In the genomic region with DNA sequence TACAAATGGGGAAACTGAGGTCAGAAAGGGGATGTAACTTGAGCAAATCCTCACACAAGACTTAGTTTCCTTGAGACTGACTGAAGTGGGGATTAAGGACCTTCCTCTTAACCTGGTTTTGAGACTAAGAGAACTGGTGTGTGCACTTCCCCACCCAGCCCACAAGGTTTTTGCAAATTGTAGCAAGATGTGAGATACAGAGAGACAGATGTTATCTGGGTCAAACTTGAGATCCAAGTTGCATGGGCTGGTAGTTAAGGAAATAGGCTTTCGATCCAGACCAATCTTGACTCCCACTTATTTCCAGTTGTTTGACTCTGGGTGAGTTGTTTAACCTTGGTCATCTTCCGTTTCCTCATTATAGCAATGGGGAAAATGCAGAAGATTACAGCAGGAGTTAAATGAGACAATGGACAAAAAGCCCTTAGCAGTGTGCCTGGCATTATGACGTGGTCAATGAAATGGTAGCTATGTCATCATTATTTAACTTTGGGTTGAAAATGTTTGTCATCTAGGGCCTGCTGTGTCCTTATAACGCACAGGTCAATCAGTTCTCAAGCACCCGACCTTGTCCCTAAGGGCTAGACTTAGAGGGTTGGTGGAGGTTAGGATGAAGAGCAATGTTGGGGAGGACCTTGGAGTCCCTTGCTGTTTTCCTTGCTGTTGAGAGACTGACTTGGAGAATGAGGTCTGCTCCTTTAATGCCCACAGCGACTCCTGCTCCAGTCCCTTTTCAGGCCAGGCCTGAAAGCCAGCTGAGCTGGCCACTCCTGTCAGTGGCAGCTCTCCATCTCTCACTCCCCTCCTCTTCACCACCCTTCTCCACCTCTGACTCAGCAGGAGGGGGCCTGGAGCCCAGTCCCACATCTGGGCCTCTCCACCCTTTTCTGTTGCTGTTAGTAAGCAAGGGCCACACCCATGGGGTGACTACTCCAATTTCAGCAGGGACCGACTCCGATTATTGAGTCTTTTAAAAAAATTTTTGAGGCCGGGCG, we compare ENCODE assay signal across 9 cellular contexts. TPM values are rescaled to one million over a fixed set of nuclear protein-coding genes. Genes with fewer than 3 reads are reported as not detected.
DNase-seq lines count a peak whose midpoint lies in the region; ATAC-seq and TF ChIP-seq lines count a peak whose summit lies in the region.
"Had no signal": no experiment of that assay in that cellular context is flagged by ENCODE, and none has a peak within 500 bp of the region (broad histone marks: within the 10 kb centered on the region; RNA-seq: fewer than 3 reads in every experiment).

No MANE protein-coding gene starts in this region.

- H3K4ac ChIP-seq in H9 (ENCODE audit: low read depth, low read length) = no peak overlapping the region

- no peaks in the 10 kb centered on the region for H3K79me2 ChIP-seq in H9 (ENCODE audit: insufficient read depth, low read length)

- no peak overlapping the region for H2BK12ac ChIP-seq in H9 (ENCODE audit: insufficient read length, low read depth, low read length)

- H2BK20ac ChIP-seq in H9 (ENCODE audit: low read depth, low read length, poor library complexity, severe bottlenecking) = no peak overlapping the region

- no peak overlapping the region for H3T11ph ChIP-seq in H9 (ENCODE audit: low read length)

- H3K36me3 Mint-ChIP-seq in H9 (ENCODE audit: insufficient read depth in 1 of 3, low read depth in 3 of 3) = peaks cover 2 to 32% (median 29%) of the 10 kb centered on the region in 3 experiments; a peak in 6 of 7 replicates

- H3K23ac ChIP-seq in H9 (ENCODE audit: insufficient read length, low read depth, low read length) = no peak overlapping the region

- H3K27me3 ChIP-seq in H9 (ENCODE audit: insufficient read depth, low read length) (no peaks in the 10 kb centered on the region), skeletal muscle tissue (ENCODE audit: control insufficient read depth in 3 of 3, insufficient read depth in 3 of 3, low read length in 3 of 3) (no peaks in the 10 kb centered on the region)

- no peak overlapping the region for H3K18ac ChIP-seq in H9 (ENCODE audit: insufficient read length, low read depth, low read length)

- no peaks in the 10 kb centered on the region for H3K27me3 Mint-ChIP-seq in H9 (ENCODE audit: low read depth)

- peak overlapping the region; percentile 80 for H3K4me2 ChIP-seq in H9 (ENCODE audit: insufficient read depth, insufficient read length, low read length)

- H3K4me3 ChIP-seq in skeletal muscle tissue (ENCODE audit: low read length in 3 of 3) = peak overlapping the region; percentile 86 to 94 (median 86)

- peak overlapping the region; percentile 75 to 88; a peak in 4 of 5 replicates for H3K4me3 Mint-ChIP-seq in H9

- H2AK5ac ChIP-seq in H9 (ENCODE audit: insufficient read length, low read length) = no peak overlapping the region

- H3K14ac ChIP-seq in H9 (ENCODE audit: insufficient read depth, low read length) = no peak overlapping the region

- H2BK120ac ChIP-seq in H9 (ENCODE audit: low read depth, low read length, poor library complexity, severe bottlenecking) = no peak overlapping the region

- DNase-seq in H9 = no peak
- peak; percentile 46 for DNase-seq in SKM-1 treated with dmso at 0.1 percent for 144 hours (lab: John Stamatoyannopoulos, UW; ENCODE audit: unreplicated experiment)
- peak; percentile 84 for DNase-seq in fibroblast of the conjunctiva (ENCODE audit: low read depth)
- no peak for DNase-seq in DMS153 treated with DMSO at 0.1 percent for 48 hours (lab: John Stamatoyannopoulos, UW; ENCODE audit: unreplicated experiment)
- no peak for DNase-seq in NCI-H1105 (lab: John Stamatoyannopoulos, UW)

- no peak overlapping the region for H2BK5ac ChIP-seq in H9 (ENCODE audit: insufficient read length, low read length)

- H2BK15ac ChIP-seq in H9 (ENCODE audit: low read depth, low read length) = no peak overlapping the region

- H3K9me3 Mint-ChIP-seq in H9 = no peaks in the 10 kb centered on the region

- H3K9ac ChIP-seq in H9 (ENCODE audit: extremely low read depth, insufficient read length, low read length) (no peak overlapping the region), skeletal muscle tissue (ENCODE audit: low read depth in 1 of 3, low read length in 3 of 3) (peak overlapping the region; percentile 83 to 96 (median 85))

- peaks cover 22 to 23% of the 10 kb centered on the region in 2 experiments for H3K4me1 Mint-ChIP-seq in H9

- no peaks in the 10 kb centered on the region for H4K20me1 ChIP-seq in H9 (ENCODE audit: control insufficient read depth, insufficient read depth, insufficient read length)

- no peak overlapping the region for H4K8ac ChIP-seq in H9 (replicated peaks; ENCODE audit: insufficient read length, low read depth, low read length)

- ATAC-seq in GM18858 (IDR thresholded peaks at IDR 0.05; ENCODE audit: unreplicated experiment) (no peak), GM19328 (IDR thresholded peaks at IDR 0.05; ENCODE audit: unreplicated experiment) (no peak)

- no peak overlapping the region for H3K27ac ChIP-seq in H9 (ENCODE audit: insufficient read length, low read depth, low read length)
- H3K27ac ChIP-seq in skeletal muscle tissue (ENCODE audit: low read depth, low read length) = peak overlapping the region; percentile 90

- peaks cover 5% of the 10 kb centered on the region for H3K79me1 ChIP-seq in H9 (ENCODE audit: insufficient read depth, low read depth, low read length, poor library complexity, severe bottlenecking)

- peaks cover 9% of the 10 kb centered on the region for H3K23me2 ChIP-seq in H9 (ENCODE audit: insufficient read length, low read depth, low read length, poor library complexity, severe bottlenecking)

- no peak overlapping the region for H3K56ac ChIP-seq in H9 (ENCODE audit: insufficient read length, low read depth, low read length)

- peaks cover 4% of the 10 kb centered on the region; the same call in 1 of the 2 replicates for H3K4me1 ChIP-seq in H9 (ENCODE audit: insufficient read depth, low read length)
- peaks cover 37 to 44% (median 42%) of the 10 kb centered on the region in 3 donors for H3K4me1 ChIP-seq in skeletal muscle tissue (ENCODE audit: control insufficient read depth in 3 of 3, insufficient read depth in 3 of 3, low read length in 3 of 3)

- H4K91ac ChIP-seq in H9 (ENCODE audit: insufficient read length, low read depth, low read length) = no peak overlapping the region

- peaks cover 9 to 23% (median 14%) of the 10 kb centered on the region in 3 donors for H3K36me3 ChIP-seq in skeletal muscle tissue (ENCODE audit: control insufficient read depth in 3 of 3, insufficient read depth in 3 of 3, low read length in 3 of 3)

- TF ChIP-seq CTCF in H9 (conservative IDR thresholded peaks at IDR 0.05) = no peak

- no CpG with 5 or more reads among the region's 10 CpGs for WGBS in H9 (ENCODE audit: extremely low coverage, insufficient read length, low lambda C conversion rate)

- no peak overlapping the region for H3K27ac Mint-ChIP-seq in H9

- no peak overlapping the region for H2AFZ ChIP-seq in H9 (ENCODE audit: low read length)

- H3K9me3 ChIP-seq in H9 (ENCODE audit: control insufficient read depth, low read depth, low read length) (no peaks in the 10 kb centered on the region), skeletal muscle tissue (ENCODE audit: control insufficient read depth in 3 of 3, low read length in 3 of 3) (no peaks in the 10 kb centered on the region)

- H4K5ac ChIP-seq in H9 (ENCODE audit: insufficient read length, low read depth, low read length) = no peak overlapping the region

RNA-seq across cellular contexts. Expression of gene SNX21, which starts 1.9 kb away (rescaled TPM):
- total RNA-seq in H9 (2021) (18.9 and 20.5 TPM in 2 replicates), skeletal muscle tissue (26.6 TPM)

RNA-seq across cellular contexts. Expression of gene TNNC2, which starts 8.4 kb away (rescaled TPM):
- total RNA-seq in H9 (2021) (3.1 and 4.6 TPM in 2 replicates), skeletal muscle tissue (2,844 TPM)
- total RNA-seq: kidney epithelial cell had no signal

RNA-seq across cellular contexts. Expression of gene ACOT8, which starts 21.7 kb away (rescaled TPM):
- 26.7 and 30.3 TPM in 2 replicates for total RNA-seq in H9 (2021)
- 27.1 TPM for total RNA-seq in skeletal muscle tissue

RNA-seq across cellular contexts. Expression of gene ZSWIM3, which starts 21.9 kb away (rescaled TPM):
- total RNA-seq in H9 (2021) (8.0 and 8.2 TPM in 2 replicates), skeletal muscle tissue (7.8 TPM)

RNA-seq across cellular contexts. Expression of gene UBE2C, which starts 23.1 kb away (rescaled TPM):
- total RNA-seq in H9 (2021) = 254 and 268 TPM in 2 replicates
- total RNA-seq in skeletal muscle tissue = 10.4 TPM

Comparison
In these comparisons a context has a peak if more than half of its experiments do, and no peak if none do; other contexts are left out.
1. DNase-seq: peak in SKM-1 treated with dmso at 0.1 percent for 144 hours (single experiment) and fibroblast of the conjunctiva (single experiment); none in H9 (single experiment), DMS153 treated with DMSO at 0.1 percent for 48 hours (single experiment) and NCI-H1105 (single experiment).
2. RNA of gene TNNC2, which starts 8.4 kb away (total RNA-seq): 2,844 TPM in skeletal muscle tissue (single experiment); 3.1 to 4.6 TPM in H9; every median in the first group is over 100 times any median in the second.